Comparison of ENCODE assay signal across 21 cellular contexts in genomic region chr13:33784738-33785137, GRCh38. TPM values are rescaled to one million over a fixed set of nuclear protein-coding genes. Genes with fewer than 3 reads are reported as not detected.
DNase-seq lines count a peak whose midpoint lies in the region; ATAC-seq, FAIRE-seq and TF ChIP-seq lines count a peak whose summit lies in the region.
"Had no signal": no experiment of that assay in that cellular context is flagged by ENCODE, and none has a peak within 500 bp of the region (broad histone marks: within the 10 kb centered on the region; RNA-seq: fewer than 3 reads in every experiment).

No MANE protein-coding gene starts in this region.

- BruUV-seq in PC-3 (replicated peaks; lab: Mats Ljungman, UMichigan): no TSS peak

- no peak overlapping the region for H3K4me3 Mint-ChIP-seq in WTC11
- H3K4me3 Mint-ChIP-seq: B cell; CD4-positive, alpha-beta T cell; CD8-positive, alpha-beta T cell had no signal

- no peaks in the 10 kb centered on the region for H3K36me3 ChIP-seq in SK-N-SH (replicated peaks in 1 of 2; ENCODE audit: control insufficient read depth in 1 of 2, insufficient read depth in 2 of 2, low read length in 1 of 2)
- no peaks in the 10 kb centered on the region for H3K36me3 ChIP-seq in H1 (ENCODE audit: control insufficient read depth in 2 of 4, insufficient read depth in 4 of 4, low read length in 3 of 4)
- no peaks in the 10 kb centered on the region for H3K36me3 ChIP-seq in PC-3 (ENCODE audit: low read depth, low read length)
- H3K36me3 ChIP-seq: BLaER1 treated with 17β-estradiol and CSF1 and Interleukin-3, amounts not matched to agents 10 nM and 100 nM had no signal

- H3K27ac ChIP-seq in SK-N-SH (ENCODE audit: low read depth in 2 of 2, low read length in 1 of 2) (no peak overlapping the region), H1 (ENCODE audit: low read depth, low read length) (no peak overlapping the region), PC-3 (ENCODE audit: low read length) (no peak overlapping the region)
- H3K27ac ChIP-seq: 22Rv1; A549; BLaER1 treated with 17β-estradiol and CSF1 and Interleukin-3, amounts not matched to agents 10 nM and 100 nM; C4-2B had no signal

- H3K9me3 ChIP-seq in SK-N-SH: 0 out of 2 replicates have a peak, but pooled peaks cover 5% of the 10 kb centered on the region
- H3K9me3 ChIP-seq in H1 (ENCODE audit: insufficient read depth in 2 of 2, low read depth in 1 of 2, low read length in 1 of 2): peaks cover 0 to 4% of the 10 kb centered on the region in 2 experiments; a peak in 2 of 4 replicates
- no peaks in the 10 kb centered on the region for H3K9me3 ChIP-seq in PC-3 (ENCODE audit: low read length)

- POLR2A ChIA-PET in SK-N-SH (lab: Yijun Ruan, JAX): no interaction called here
- POLR2A ChIA-PET in WTC11 (lab: Charles Lee): no interaction called here
- POLR2A ChIA-PET in H1 (lab: Charles Lee; ENCODE audit: partially characterized antibody): no interaction called here
- POLR2A ChIA-PET in PC-3 (lab: Charles Lee; ENCODE audit: unreplicated experiment): no interaction called here

- H3K79me1 ChIP-seq in H1 (ENCODE audit: low read depth, low read length): no peaks in the 10 kb centered on the region

- no peak overlapping the region for H3K4ac ChIP-seq in H1 (replicated peaks; ENCODE audit: insufficient read length, low read depth, low read length)

- H3K4me1 ChIP-seq in SK-N-SH (ENCODE audit: control insufficient read depth in 1 of 2, insufficient read depth in 2 of 2, low read depth in 1 of 2, low read length in 1 of 2): peaks cover 0 to 4% of the 10 kb centered on the region in 2 experiments; a peak in 2 of 4 replicates
- no peaks in the 10 kb centered on the region for H3K4me1 ChIP-seq in H1 (replicated peaks in 1 of 4; ENCODE audit: control insufficient read depth in 3 of 4, insufficient read depth in 4 of 4, low read length in 3 of 4)
- no peaks in the 10 kb centered on the region; the same call in 1 of the 2 replicates for H3K4me1 ChIP-seq in PC-3 (ENCODE audit: insufficient read depth, low read length)
- H3K4me1 ChIP-seq: A549, Caco-2 had no signal

- H2BK120ac ChIP-seq in H1 (replicated peaks; ENCODE audit: low read depth, low read length): no peak overlapping the region

- H2BK5ac ChIP-seq in H1 (ENCODE audit: low read depth, low read length): no peak overlapping the region

- H3K14ac ChIP-seq in H1 (ENCODE audit: insufficient read length): no peak overlapping the region

- H2BK12ac ChIP-seq in H1 (ENCODE audit: low read depth, low read length): no peak overlapping the region

- TF ChIP-seq EP300 in SK-N-SH (IDR thresholded peaks at IDR 0.05; ENCODE audit: borderline replicate concordance in 1 of 2, low read depth in 1 of 2, low read length in 1 of 2) (no peak), H1 (IDR thresholded peaks at IDR 0.05; ENCODE audit: borderline replicate concordance in 1 of 2, low read depth in 2 of 2, low read length in 2 of 2) (no peak)

- H3K4me1 Mint-ChIP-seq in WTC11: peaks cover 3% of the 10 kb centered on the region

- FAIRE-seq in H1 (lab: Jason Lieb, UNC): no peak
- FAIRE-seq: A549, D721Med, G401.6, GM19239 had no signal

- no peak overlapping the region for H3K23ac ChIP-seq in H1 (ENCODE audit: insufficient read length)

- H3K56ac ChIP-seq in H1 (replicated peaks; ENCODE audit: insufficient read length, low read depth, low read length): no peak overlapping the region

- no peak overlapping the region for H4K5ac ChIP-seq in H1 (ENCODE audit: insufficient read length, low read depth, low read length)

- no peak overlapping the region for H2BK15ac ChIP-seq in H1 (ENCODE audit: low read length)

- no peak overlapping the region for H3K4me3 ChIP-seq in SK-N-SH (ENCODE audit: low read depth in 2 of 2, low read length in 1 of 2)
- H3K4me3 ChIP-seq in H1 (ENCODE audit: extremely low read depth in 1 of 4, insufficient read depth in 2 of 4, low read depth in 3 of 4, low read length in 4 of 4): no peak overlapping the region
- no peak overlapping the region for H3K4me3 ChIP-seq in PC-3 (ENCODE audit: low read length)
- H3K4me3 ChIP-seq: A549; BLaER1 treated with 17β-estradiol and CSF1 and Interleukin-3, amounts not matched to agents 10 nM and 100 nM had no signal

- H3K9me2 ChIP-seq in SK-N-SH (no peaks in the 10 kb centered on the region), PC-3 (replicated peaks; ENCODE audit: low read length) (no peaks in the 10 kb centered on the region)

- no peaks in the 10 kb centered on the region for H3K27me3 Mint-ChIP-seq in WTC11 (ENCODE audit: low read depth)

- DNase-seq in SK-N-SH: no peak
- no peak for DNase-seq in WTC11 (ENCODE audit: low spot score)
- DNase-seq in H1 (ENCODE audit: low read depth in 1 of 2, low spot score in 2 of 2): no peak
- no peak for DNase-seq in PC-3
- no peak for DNase-seq in NK-92 (lab: John Stamatoyannopoulos, UW; ENCODE audit: unreplicated experiment)
- DNase-seq: AML-193; Caco-2; Calu3; CD4-positive, alpha-beta T cell; CD8-positive, alpha-beta T cell; DMS79 treated with DMSO at 0.1 percent for 48 hours; GF-D8 had no signal

- no peak overlapping the region for H2AFZ ChIP-seq in SK-N-SH (ENCODE audit: low read depth)
- no peak overlapping the region for H2AFZ ChIP-seq in H1 (ENCODE audit: low read length)
- no peak overlapping the region for H2AFZ ChIP-seq in PC-3 (ENCODE audit: low read length)

- CTCF ChIA-PET in SK-N-SH (lab: Yijun Ruan, JAX) (interaction anchor here (1.0 kb wide), 1 partner anchor 16 kb away, joined by 3 read pairs; no protein-coding TSS in a partner anchor), WTC11 (lab: Charles Lee) (no interaction called here), H1 (lab: Charles Lee; ENCODE audit: partially characterized antibody) (interaction anchor here (1.0 kb wide), 1 partner anchor 15 kb away, joined by 5 read pairs; no protein-coding TSS in a partner anchor), PC-3 (lab: Charles Lee) (interaction anchor here (0.6 kb wide), 1 partner anchor 23 kb away, joined by 3 read pairs; no protein-coding TSS in a partner anchor)

- peaks cover 5% of the 10 kb centered on the region for H3K36me3 Mint-ChIP-seq in WTC11
- H3K36me3 Mint-ChIP-seq: CD8-positive, alpha-beta T cell had no signal

- TF ChIP-seq RAD21 in SK-N-SH (IDR thresholded peaks at IDR 0.05; ENCODE audit: low read length) (no peak), H1 (IDR thresholded peaks at IDR 0.05 in 1 of 2, conservative IDR thresholded peaks at IDR 0.05 in 1 of 2; ENCODE audit: low read depth in 2 of 2, low read length in 2 of 2) (no peak)

- H2BK20ac ChIP-seq in H1 (ENCODE audit: low read length): no peak overlapping the region

- H3K23me2 ChIP-seq in H1 (ENCODE audit: low read depth, low read length): no peaks in the 10 kb centered on the region

- no peak overlapping the region for H3K18ac ChIP-seq in H1 (ENCODE audit: extremely low read depth, low read length)

- intact Hi-C loops in PC-3 (cut with micrococcal nuclease): no loop called here

- 53% methylated on average over 1 of the region's 1 CpG for WGBS in SK-N-SH (ENCODE audit: low lambda C conversion rate)
- WGBS in H1 (ENCODE audit: extremely low coverage in 1 of 2, insufficient coverage in 1 of 2, insufficient read length in 1 of 2, insufficient replicate concordance in 2 of 2, low coverage in 1 of 2, low lambda C conversion rate in 2 of 2, missing lambda C conversion rate in 1 of 2), 2 experiments: 86% methylated on average over 1 of the region's 1 CpG; no CpG with 5 or more reads in 1 of the 2 experiments

- ATAC-seq in SK-N-SH treated with all-trans-retinoic acid at 6 μM for 48 hours (no peak), WTC11 (no peak), PC-3 (no peak)
- ATAC-seq: A549; CD8-positive, alpha-beta T cell had no signal

- H3F3A ChIP-seq in SK-N-SH (replicated peaks; ENCODE audit: insufficient read depth): no peaks in the 10 kb centered on the region
- no peaks in the 10 kb centered on the region for H3F3A ChIP-seq in PC-3 (ENCODE audit: low read length, unreplicated experiment)

- H4K91ac ChIP-seq in H1 (replicated peaks; ENCODE audit: insufficient read length, low read length): no peak overlapping the region

- TF ChIP-seq CTCF in SK-N-SH (IDR thresholded peaks at IDR 0.05): no peak
- no peak for TF ChIP-seq CTCF in WTC11 (IDR thresholded peaks at IDR 0.05)
- TF ChIP-seq CTCF in H1 (IDR thresholded peaks at IDR 0.05; ENCODE audit: control extremely low read depth in 1 of 3, insufficient read depth in 1 of 3, low read depth in 1 of 3, low read length in 3 of 3): no peak
- no peak for TF ChIP-seq CTCF in PC-3 (conservative IDR thresholded peaks at IDR 0.05; ENCODE audit: low read depth, low read length)

- peaks cover 27% of the 10 kb centered on the region for H3K9me3 Mint-ChIP-seq in WTC11
- H3K9me3 Mint-ChIP-seq: CD4-positive, alpha-beta T cell had no signal

- H3K27ac Mint-ChIP-seq in WTC11: no peak overlapping the region
- H3K27ac Mint-ChIP-seq: B cell; CD4-positive, alpha-beta T cell; CD8-positive, alpha-beta T cell had no signal

- H4K8ac ChIP-seq in H1 (ENCODE audit: extremely low read depth, insufficient read depth, low read length): no peak overlapping the region

- H3K9ac ChIP-seq in SK-N-SH (no peak overlapping the region), H1 (replicated peaks in 1 of 4; ENCODE audit: extremely low read depth in 1 of 4, low read depth in 3 of 4, low read length in 3 of 4) (no peak overlapping the region), PC-3 (ENCODE audit: low read length) (no peak overlapping the region)
- H3K9ac ChIP-seq: BLaER1 treated with 17β-estradiol and CSF1 and Interleukin-3, amounts not matched to agents 10 nM and 100 nM had no signal

- H3K4me2 ChIP-seq in SK-N-SH (no peak overlapping the region), H1 (ENCODE audit: insufficient read depth in 1 of 2, low read depth in 2 of 2, low read length in 2 of 2) (no peak overlapping the region), PC-3 (ENCODE audit: low read length) (no peak overlapping the region)
- H3K4me2 ChIP-seq: A549; BLaER1 treated with 17β-estradiol and CSF1 and Interleukin-3, amounts not matched to agents 10 nM and 100 nM had no signal

- no peaks in the 10 kb centered on the region for H3K79me2 ChIP-seq in SK-N-SH (ENCODE audit: insufficient read depth)
- H3K79me2 ChIP-seq in H1 (ENCODE audit: control insufficient read depth in 1 of 2, insufficient read depth in 2 of 2, low read length in 2 of 2): no peaks in the 10 kb centered on the region
- no peaks in the 10 kb centered on the region for H3K79me2 ChIP-seq in PC-3 (ENCODE audit: low read length)

- no peak for TF ChIP-seq POLR2A in H1 (IDR thresholded peaks at IDR 0.05; ENCODE audit: control extremely low read depth in 1 of 2, low read depth in 2 of 2, low read length in 2 of 2)

- no peaks in the 10 kb centered on the region for H4K20me1 ChIP-seq in SK-N-SH (ENCODE audit: insufficient read depth)
- no peaks in the 10 kb centered on the region for H4K20me1 ChIP-seq in H1 (replicated peaks in 1 of 2; ENCODE audit: control insufficient read depth in 1 of 2, insufficient read depth in 2 of 2, low read length in 2 of 2)
- no peaks in the 10 kb centered on the region for H4K20me1 ChIP-seq in PC-3 (ENCODE audit: low read length)
- H4K20me1 ChIP-seq: BLaER1 treated with 17β-estradiol and CSF1 and Interleukin-3, amounts not matched to agents 10 nM and 100 nM had no signal

- H3K27me3 ChIP-seq in SK-N-SH (ENCODE audit: insufficient read depth) (no peaks in the 10 kb centered on the region), H1 (replicated peaks in 1 of 4; ENCODE audit: control insufficient read depth in 3 of 4, extremely low read depth in 1 of 4, insufficient read depth in 3 of 4, low read length in 3 of 4) (no peaks in the 10 kb centered on the region), PC-3 (ENCODE audit: low read length) (no peaks in the 10 kb centered on the region)
- H3K27me3 ChIP-seq: BLaER1 treated with 17β-estradiol and CSF1 and Interleukin-3, amounts not matched to agents 10 nM and 100 nM had no signal

- no peak overlapping the region for H2AK5ac ChIP-seq in H1 (ENCODE audit: low read depth, low read length)

RNA-seq across cellular contexts. Expression of gene RFC3, which starts 33.2 kb away (rescaled TPM):
- polyA plus RNA-seq in SK-N-SH (2012; rRNA removed) (15.0 and 15.8 TPM in 2 replicates), H1 (2011; rRNA removed) (17.0 and 26.4 TPM in 2 replicates)
- 20.1 and 22.5 TPM in 2 replicates for polyA plus RNA-seq in SK-N-SH (2012; cell fraction: cytosol; rRNA removed)
- polyA plus RNA-seq in SK-N-SH (2012; cell fraction: nucleus; rRNA removed): 12.3 and 17.9 TPM in 2 replicates
- total RNA-seq in WTC11 (2021) (37.0 to 40.6 TPM (median 37.8 TPM) in 3 replicates), PC-3 (2014; rRNA removed) (30.3 and 32.2 TPM in 2 replicates)
- total RNA-seq in H1 (2021; fragmentation: NEBNext Ultra II Directional; extraction: Animal tissue kit (Norgen Biotek cat#: 25700)): 42.7 and 45.6 TPM in 2 replicates
- polyA plus RNA-seq in H1 (2011; cell fraction: cytosol; rRNA removed): 34.6 TPM
- 17.1 TPM for polyA plus RNA-seq in H1 (2011; cell fraction: nucleus; rRNA removed)
- 25.0 to 35.8 TPM (median 30.2 TPM) in 4 replicates for polyA plus RNA-seq in H1 (2012, experiment 1 of 2)
- 5.5 TPM for polyA plus RNA-seq in H1 (2012, experiment 2 of 2)
- 43.2 TPM for polyA plus RNA-seq in H1 (2013, experiment 1 of 2)
- polyA plus RNA-seq in H1 (2013, experiment 2 of 2): 41.3 TPM
- polyA minus RNA-seq in H1 (2011; rRNA and poly(A)+ RNA removed): 36.3 and 46.9 TPM in 2 replicates
- polyA minus RNA-seq in H1 (2011; cell fraction: cytosol; rRNA and poly(A)+ RNA removed): 19.9 TPM
- 112 TPM for polyA minus RNA-seq in H1 (2011; cell fraction: nucleus; rRNA and poly(A)+ RNA removed)
